16 cellular contexts compared by ENCODE assay signal in the genomic region with DNA sequence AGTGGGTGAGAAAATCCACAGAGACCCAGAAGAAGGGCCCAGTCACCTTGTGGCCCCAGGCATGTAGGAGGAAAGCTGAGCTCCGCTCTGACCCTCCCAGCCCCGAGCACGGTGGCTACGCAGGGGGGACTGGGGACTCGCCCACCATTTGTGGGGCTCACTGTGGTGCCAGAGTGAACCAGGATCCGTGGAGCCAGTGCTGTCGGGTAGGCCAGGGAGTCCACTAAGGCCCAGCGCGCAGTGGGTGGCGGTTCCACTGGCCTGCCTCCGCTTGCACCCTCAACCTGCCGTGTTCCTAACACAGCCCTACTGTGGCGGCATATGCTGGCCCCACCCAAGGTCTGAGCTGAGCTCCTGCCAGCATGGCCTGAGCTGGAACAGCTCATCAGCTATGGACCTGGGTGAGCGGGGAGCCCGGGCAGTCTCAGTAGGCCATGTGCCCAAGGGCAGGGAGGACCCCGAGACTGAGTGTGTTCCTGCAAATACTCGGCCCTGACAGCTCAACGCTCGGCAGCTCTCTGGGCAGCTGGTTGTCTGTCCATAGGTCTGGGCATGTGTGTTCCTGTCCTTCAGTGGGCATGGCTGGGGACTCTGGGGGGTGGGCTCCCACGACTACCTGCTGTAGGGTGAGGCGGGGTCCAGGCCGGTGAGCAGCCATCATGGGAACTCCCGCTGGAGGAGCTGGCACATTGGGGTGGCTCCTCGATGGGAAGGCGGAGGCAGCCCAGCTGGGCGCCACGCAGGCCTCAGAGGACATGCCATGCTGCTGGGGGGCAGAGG. TPM values are rescaled to one million over a fixed set of nuclear protein-coding genes. Genes with fewer than 3 reads are reported as not detected.
DNase-seq lines count a peak whose midpoint lies in the region; ATAC-seq and TF ChIP-seq lines count a peak whose summit lies in the region.
"Had no signal": no experiment of that assay in that cellular context is flagged by ENCODE, and none has a peak within 500 bp of the region (broad histone marks: within the 10 kb centered on the region; RNA-seq: fewer than 3 reads in every experiment).

No MANE protein-coding gene starts in this region.

- CTCF ChIA-PET in IMR-90 (lab: Yijun Ruan, JAX) = no interaction called here
- CTCF ChIA-PET in WTC11 (lab: Charles Lee) = interaction anchor here (0.6 to 1.6 kb wide), 3 partner anchors 13 to 276 kb away, joined by 3 to 5 read pairs (median 3); no protein-coding TSS in a partner anchor

- H3K4me3 Mint-ChIP-seq in glutamatergic neuron (ENCODE audit: unreplicated experiment) (no peak overlapping the region), WTC11 (no peak overlapping the region)
- H3K4me3 Mint-ChIP-seq: CD14-positive monocyte; CD4-positive, alpha-beta memory T cell had no signal

- H3K27ac ChIP-seq in left ventricle myocardium inferior (replicated peaks) (no peak overlapping the region), IMR-90 (ENCODE audit: insufficient read depth, low read length) (no peak overlapping the region), psoas muscle (no peak overlapping the region)
- H3K27ac ChIP-seq: BLaER1, GM23248 had no signal

- H3K9me3 ChIP-seq in left ventricle myocardium inferior (replicated peaks) (no peaks in the 10 kb centered on the region), IMR-90 (ENCODE audit: control insufficient read depth, insufficient read depth, low read length) (no peaks in the 10 kb centered on the region), psoas muscle (no peaks in the 10 kb centered on the region)
- H3K9me3 ChIP-seq: BLaER1, HAP-1 had no signal

- no peak overlapping the region for H4K91ac ChIP-seq in IMR-90 (ENCODE audit: insufficient read depth, low read depth, low read length)

- BruUV-seq in IMR-90 (replicated peaks; lab: Mats Ljungman, UMichigan) = no TSS peak

- H3K27ac Mint-ChIP-seq in glutamatergic neuron (ENCODE audit: unreplicated experiment) = no peak overlapping the region
- H3K27ac Mint-ChIP-seq in WTC11 = no peak overlapping the region
- H3K27ac Mint-ChIP-seq: CD4-positive, alpha-beta memory T cell had no signal

- TF ChIP-seq RAD21 in IMR-90 (IDR thresholded peaks at IDR 0.05; ENCODE audit: low read length) = no peak

- in situ Hi-C loops in IMR-90 (cut with MboI; ENCODE audit: low sequenced_read_pairs) = loop anchor here (5.0 kb wide), 1 partner anchor 173 kb away; no protein-coding TSS in a partner anchor

- no peak overlapping the region for H4K8ac ChIP-seq in IMR-90 (ENCODE audit: low read depth in 2 of 2, low read length in 2 of 2)

- intact Hi-C loops in Right ventricle myocardium superior (cut with DNase I) = no loop called here
- intact Hi-C loops in left ventricle myocardium inferior (cut with micrococcal nuclease) = loop anchor here (5.0 kb wide), 1 partner anchor 173 kb away; no protein-coding TSS in a partner anchor
- intact Hi-C loops in IMR-90 (cut with micrococcal nuclease) = no loop called here
- intact Hi-C loops in psoas muscle (cut with DNase I) = loop anchor here in 1 of 2 donors (5.0 kb wide), 1 partner anchor 263 kb away; no protein-coding TSS in a partner anchor

- H2BK15ac ChIP-seq in IMR-90 (ENCODE audit: low read depth, low read length) = no peak overlapping the region

- no peak overlapping the region for H3K14ac ChIP-seq in IMR-90 (replicated peaks; ENCODE audit: low read depth, low read length)

- H2BK120ac ChIP-seq in IMR-90 (ENCODE audit: low read depth, low read length) = no peak overlapping the region

- dilution Hi-C loops in IMR-90 (cut with HindIII; ENCODE audit: low sequenced_read_pairs, unreplicated experiment) = no loop called here

- peak; percentile 41 for DNase-seq in Right ventricle myocardium superior
- DNase-seq in left ventricle myocardium inferior = no peak
- no peak for DNase-seq in IMR-90
- peak; percentile 3 for DNase-seq in glutamatergic neuron
- peak; percentile 13 to 15 for DNase-seq in psoas muscle
- DNase-seq in WTC11 (ENCODE audit: low spot score) = no peak
- DNase-seq: 8988T; CD4-positive, alpha-beta memory T cell; DMS153; DMS79; GDM1; GM23248 had no signal

- H3K9me1 ChIP-seq in IMR-90 (ENCODE audit: insufficient read depth, low read length) = no peaks in the 10 kb centered on the region

- H3K27me3 Mint-ChIP-seq in glutamatergic neuron (ENCODE audit: unreplicated experiment) (peaks cover 6% of the 10 kb centered on the region), WTC11 (ENCODE audit: low read depth) (no peaks in the 10 kb centered on the region)
- H3K27me3 Mint-ChIP-seq: CD4-positive, alpha-beta memory T cell had no signal

- H2BK5ac ChIP-seq in IMR-90 (ENCODE audit: low read depth, low read length, poor library complexity, severe bottlenecking) = no peak overlapping the region

- no peak overlapping the region for H3K18ac ChIP-seq in IMR-90 (ENCODE audit: low read depth, low read length)

- H3K36me3 ChIP-seq in left ventricle myocardium inferior = peaks cover 10% of the 10 kb centered on the region
- no peaks in the 10 kb centered on the region for H3K36me3 ChIP-seq in IMR-90 (ENCODE audit: control insufficient read depth, insufficient read depth, low read length)
- peaks cover 0 to 16% of the 10 kb centered on the region in 2 donors for H3K36me3 ChIP-seq in psoas muscle (ENCODE audit: insufficient read depth in 1 of 2, low read depth in 1 of 2)
- H3K36me3 ChIP-seq: BLaER1, HAP-1 had no signal

- POLR2A ChIA-PET in IMR-90 (lab: Charles Lee; ENCODE audit: unreplicated experiment) (no interaction called here), WTC11 (lab: Charles Lee) (no interaction called here)

- no peak overlapping the region for H2AFZ ChIP-seq in IMR-90 (replicated peaks; ENCODE audit: low read length, poor library complexity)
- H2AFZ ChIP-seq: GM23248 had no signal

- H3K4me3 ChIP-seq in left ventricle myocardium inferior = no peak overlapping the region
- H3K4me3 ChIP-seq in IMR-90 (ENCODE audit: insufficient read depth, low read depth, low read length) = no peak overlapping the region
- no peak overlapping the region for H3K4me3 ChIP-seq in psoas muscle
- H3K4me3 ChIP-seq: BLaER1, GM23248, HAP-1 had no signal

- no peaks in the 10 kb centered on the region for H3K27me3 ChIP-seq in left ventricle myocardium inferior (ENCODE audit: low read depth)
- no peaks in the 10 kb centered on the region for H3K27me3 ChIP-seq in IMR-90 (ENCODE audit: control insufficient read depth, insufficient read depth, low read length)
- no peaks in the 10 kb centered on the region for H3K27me3 ChIP-seq in psoas muscle (ENCODE audit: insufficient read depth in 3 of 3, low read length in 2 of 3)
- H3K27me3 ChIP-seq: BLaER1 had no signal

- no peaks in the 10 kb centered on the region for H3K36me3 Mint-ChIP-seq in glutamatergic neuron (ENCODE audit: unreplicated experiment)
- no peaks in the 10 kb centered on the region for H3K36me3 Mint-ChIP-seq in WTC11

- no peak overlapping the region for H2AK5ac ChIP-seq in IMR-90 (ENCODE audit: low read depth, low read length)

- H3K4me1 Mint-ChIP-seq in glutamatergic neuron (ENCODE audit: low read depth, unreplicated experiment) (peaks cover 9% of the 10 kb centered on the region), WTC11 (peaks cover 4% of the 10 kb centered on the region; the same call in 1 of the 2 replicates)

- no peak for TF ChIP-seq POLR2A in IMR-90 (IDR thresholded peaks at IDR 0.05; ENCODE audit: low read depth, low read length)

- H3K79me1 ChIP-seq in IMR-90 (ENCODE audit: low read depth in 1 of 2, low read length in 2 of 2) = no peaks in the 10 kb centered on the region

- ATAC-seq in Right ventricle myocardium superior (ENCODE audit: poor library complexity) = no peak
- ATAC-seq in IMR-90 (ENCODE audit: low read depth) = no peak
- ATAC-seq in psoas muscle = no peak
- no peak for ATAC-seq in WTC11
- no peak for ATAC-seq in activated CD4-positive, CD25-positive, alpha-beta regulatory T cell treated with anti-CD3 and anti-CD28 coated beads, Interleukin-2, amount 50 U/mL, for 24 hours

- H3K9me3 Mint-ChIP-seq in glutamatergic neuron (ENCODE audit: unreplicated experiment) (peaks cover 2% of the 10 kb centered on the region), WTC11 (no peaks in the 10 kb centered on the region)
- H3K9me3 Mint-ChIP-seq: CD14-positive monocyte; CD4-positive, alpha-beta memory T cell had no signal

- H2BK20ac ChIP-seq in IMR-90 (ENCODE audit: low read depth, low read length) = no peak overlapping the region

- no peak overlapping the region for H3K23ac ChIP-seq in IMR-90 (ENCODE audit: low read depth, low read length)

- no peak overlapping the region for H4K5ac ChIP-seq in IMR-90 (ENCODE audit: low read depth, low read length)

- H3K4ac ChIP-seq in IMR-90 (ENCODE audit: low read depth, low read length) = no peak overlapping the region

- TF ChIP-seq CTCF in left ventricle myocardium inferior (IDR thresholded peaks at IDR 0.05; ENCODE audit: borderline replicate concordance) = no peak
- no peak for TF ChIP-seq CTCF in IMR-90 (conservative IDR thresholded peaks at IDR 0.05; ENCODE audit: low read depth, low read length)
- TF ChIP-seq CTCF in glutamatergic neuron (IDR thresholded peaks at IDR 0.05; ENCODE audit: partially characterized antibody, unreplicated experiment) = no peak
- TF ChIP-seq CTCF in psoas muscle (IDR thresholded peaks at IDR 0.05) = no peak
- TF ChIP-seq CTCF in WTC11 (IDR thresholded peaks at IDR 0.05) = no peak

- H3K56ac ChIP-seq in IMR-90 (ENCODE audit: extremely low read depth, insufficient read depth, low read length) = no peak overlapping the region

- H3K4me1 ChIP-seq in left ventricle myocardium inferior (peaks cover 16% of the 10 kb centered on the region), IMR-90 (ENCODE audit: control insufficient read depth, insufficient read depth, low read length) (no peaks in the 10 kb centered on the region), psoas muscle (peaks cover 3% of the 10 kb centered on the region)
- H3K4me1 ChIP-seq: HAP-1 had no signal

- no peaks in the 10 kb centered on the region; the same call in 1 of the 2 replicates for H4K20me1 ChIP-seq in IMR-90 (ENCODE audit: insufficient read depth, low read length)

- no peak overlapping the region for H3K9ac ChIP-seq in IMR-90 (ENCODE audit: low read depth, low read length)
- H3K9ac ChIP-seq: BLaER1, GM23248 had no signal

- H2AK9ac ChIP-seq in IMR-90 (replicated peaks; ENCODE audit: low read depth, low read length, poor library complexity) = peak overlapping the region; percentile 42

- 94% methylated on average over 12 of the region's 27 CpGs; no CpG with 5 or more reads in 1 of the 2 experiments for WGBS in IMR-90 (ENCODE audit: extremely low coverage in 2 of 2, insufficient read length in 1 of 2), 2 experiments
- WGBS in psoas muscle, 3 donors = 92 to 96% (median 93%) methylated on average over 24 to 27 of the region's 27 CpGs

- no peak overlapping the region for H3K4me2 ChIP-seq in IMR-90 (ENCODE audit: low read depth, low read length)
- H3K4me2 ChIP-seq: BLaER1 had no signal

RNA-seq across cellular contexts. Expression of a gene that starts 36.6 kb away (rescaled TPM):
- total RNA-seq in Right ventricle myocardium superior = 16.1 TPM
- 13.0 TPM for total RNA-seq in left ventricle myocardium inferior
- 14.3 and 21.1 TPM in 2 replicates for total RNA-seq in IMR-90 (2012; rRNA removed)
- polyA plus RNA-seq in IMR-90 (2012; rRNA removed) = 7.9 and 9.2 TPM in 2 replicates
- polyA plus RNA-seq in IMR-90 (2012; cell fraction: cytosol; rRNA removed) = 2.9 and 4.9 TPM in 2 replicates
- polyA plus RNA-seq in IMR-90 (2012; cell fraction: nucleus; rRNA removed; ENCODE audit: low replicate concordance) = 2.6 and 13.3 TPM in 2 replicates
- total RNA-seq in glutamatergic neuron (ENCODE audit: unreplicated experiment) = 75.1 TPM
- 10 to 100 TPM; 29.9 to 54.5 (median 49.5) TPM for total RNA-seq in psoas muscle
- 10 to 100 TPM; 47.0 to 95.7 (median 60.3) TPM for polyA plus RNA-seq in psoas muscle
- total RNA-seq in WTC11 (2021) = 28.9 to 33.1 TPM (median 30.4 TPM) in 3 replicates

Comparison
In these comparisons a context has a peak if more than half of its experiments do, and no peak if none do; other contexts are left out.
1. DNase-seq: peak in Right ventricle myocardium superior (single experiment), glutamatergic neuron (single experiment) and psoas muscle (2 of 2); none in left ventricle myocardium inferior (single experiment), IMR-90 (single experiment) and WTC11 (single experiment).